In the genomic region with DNA sequence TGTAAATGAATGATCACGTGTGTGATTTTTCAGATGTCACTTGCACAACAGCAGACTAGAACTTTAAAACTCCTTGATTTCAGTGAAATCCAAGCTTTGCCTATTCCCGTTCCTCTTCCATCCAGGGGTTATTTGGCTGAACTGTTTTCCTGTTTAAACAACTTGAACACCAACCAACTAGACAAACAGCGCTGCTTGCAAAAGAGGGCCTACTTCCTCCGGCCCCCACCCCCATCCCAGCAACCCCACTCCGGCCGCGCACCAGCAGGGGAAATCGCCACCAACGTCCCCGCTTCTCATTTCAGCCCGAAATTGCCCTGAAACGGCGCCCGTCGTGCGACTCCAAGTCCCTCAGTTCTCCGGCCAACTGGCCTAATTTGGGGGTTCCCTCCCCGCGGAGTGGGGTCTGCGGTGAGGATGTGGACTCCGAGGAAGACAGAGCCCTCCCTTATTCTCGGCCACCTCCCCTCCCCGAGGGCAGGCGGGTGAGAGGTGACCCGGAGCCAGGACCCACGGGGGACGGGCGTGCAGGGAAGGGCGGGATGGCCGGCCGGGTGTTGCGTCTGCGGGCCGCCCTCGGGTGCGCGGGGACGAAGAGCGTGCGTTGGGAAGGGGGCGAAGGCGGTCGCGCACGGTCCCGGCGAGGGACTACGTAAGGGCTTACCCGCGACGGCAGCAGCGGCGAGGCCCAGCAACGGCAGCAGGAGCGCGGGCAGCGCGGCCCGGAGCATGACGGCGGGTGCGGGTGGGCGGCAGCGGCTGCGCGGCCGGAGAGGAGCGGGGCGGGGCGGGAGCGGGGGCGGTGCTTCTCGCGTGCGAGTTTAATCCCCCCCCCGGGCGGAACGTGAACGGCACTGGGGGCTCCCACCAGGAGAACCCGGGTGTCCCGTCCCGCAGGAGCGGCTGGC, we compare ENCODE assay signal across 1 cellular context.
TF ChIP-seq lines count a peak whose summit lies in the region.

Gene CD302 (minus strand): TSS at position 741 of the 908 bp plus-strand sequence. CDS start 10 bp downstream, at position 731.

TF ChIP-seq in WTC11, 78 proteins besides CTCF, POLR2A, EP300 and RAD21 (continued from another document and continues in another):
- no peak for TF ChIP-seq PRDM15 (CRISPR knock-in tag; IDR thresholded peaks at IDR 0.05)
- TF ChIP-seq CDX4 (CRISPR knock-in tag; IDR thresholded peaks at IDR 0.05; ENCODE audit: borderline replicate concordance): no peak
- no peak for TF ChIP-seq EMX1 (CRISPR knock-in tag; IDR thresholded peaks at IDR 0.05)
- TF ChIP-seq ATF6 (CRISPR knock-in tag; IDR thresholded peaks at IDR 0.05): no peak
- TF ChIP-seq GABPB1 (CRISPR knock-in tag; IDR thresholded peaks at IDR 0.05): no peak
- TF ChIP-seq ZNF263 (CRISPR knock-in tag; IDR thresholded peaks at IDR 0.05; ENCODE audit: low read depth): 0 out of 2 replicates have a peak, but pooled peaks have one; percentile 19
- TF ChIP-seq FOXK1 (CRISPR knock-in tag; IDR thresholded peaks at IDR 0.05): peak; percentile 45; the same call in 1 of the 2 replicates
- TF ChIP-seq, protein P1, sequence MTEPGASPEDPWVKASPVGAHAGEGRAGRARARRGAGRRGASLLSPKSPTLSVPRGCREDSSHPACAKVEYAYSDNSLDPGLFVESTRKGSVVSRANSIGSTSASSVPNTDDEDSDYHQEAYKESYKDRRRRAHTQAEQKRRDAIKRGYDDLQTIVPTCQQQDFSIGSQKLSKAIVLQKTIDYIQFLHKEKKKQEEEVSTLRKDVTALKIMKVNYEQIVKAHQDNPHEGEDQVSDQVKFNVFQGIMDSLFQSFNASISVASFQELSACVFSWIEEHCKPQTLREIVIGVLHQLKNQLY (CRISPR knock-in tag; IDR thresholded peaks at IDR 0.05): no peak
- TF ChIP-seq ESRRA (CRISPR knock-in tag; IDR thresholded peaks at IDR 0.05; ENCODE audit: borderline replicate concordance): 0 out of 2 replicates have a peak, but pooled peaks have one; percentile 27
- peak; percentile 73; the same call in 1 of the 2 replicates for TF ChIP-seq CREB1 (CRISPR knock-in tag; IDR thresholded peaks at IDR 0.05)
- peak; percentile 39; the same call in 1 of the 2 replicates for TF ChIP-seq SP1 (CRISPR knock-in tag; conservative IDR thresholded peaks at IDR 0.05)
- no peak for TF ChIP-seq PRRX2 (CRISPR knock-in tag; IDR thresholded peaks at IDR 0.05)
- TF ChIP-seq ZNF281 (CRISPR knock-in tag; IDR thresholded peaks at IDR 0.05): peak; percentile 56; the same call in 1 of the 2 replicates
- peak; percentile 61; the same call in 1 of the 2 replicates for TF ChIP-seq RELA (CRISPR knock-in tag; IDR thresholded peaks at IDR 0.05; ENCODE audit: borderline replicate concordance)
- TF ChIP-seq FOXJ3 (CRISPR knock-in tag; IDR thresholded peaks at IDR 0.05; ENCODE audit: borderline replicate concordance): no peak
- no peak for TF ChIP-seq ZMAT4 (CRISPR knock-in tag; IDR thresholded peaks at IDR 0.05)
- no peak for TF ChIP-seq MXD4 (CRISPR knock-in tag; IDR thresholded peaks at IDR 0.05; ENCODE audit: borderline replicate concordance)
- no peak for TF ChIP-seq SOX15 (CRISPR knock-in tag; IDR thresholded peaks at IDR 0.05)
- TF ChIP-seq SMAD3 (CRISPR knock-in tag; IDR thresholded peaks at IDR 0.05; ENCODE audit: borderline replicate concordance): peak; percentile 49; the same call in 1 of the 2 replicates
- TF ChIP-seq AR (CRISPR knock-in tag; IDR thresholded peaks at IDR 0.05): no peak
- TF ChIP-seq CREM (CRISPR knock-in tag; IDR thresholded peaks at IDR 0.05): 0 out of 2 replicates have a peak, but pooled peaks have one; percentile 29
- TF ChIP-seq, protein P2, sequence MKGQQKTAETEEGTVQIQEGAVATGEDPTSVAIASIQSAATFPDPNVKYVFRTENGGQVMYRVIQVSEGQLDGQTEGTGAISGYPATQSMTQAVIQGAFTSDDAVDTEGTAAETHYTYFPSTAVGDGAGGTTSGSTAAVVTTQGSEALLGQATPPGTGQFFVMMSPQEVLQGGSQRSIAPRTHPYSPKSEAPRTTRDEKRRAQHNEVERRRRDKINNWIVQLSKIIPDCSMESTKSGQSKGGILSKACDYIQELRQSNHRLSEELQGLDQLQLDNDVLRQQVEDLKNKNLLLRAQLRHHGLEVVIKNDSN (CRISPR knock-in tag; IDR thresholded peaks at IDR 0.05): no peak
- TF ChIP-seq, protein P3, sequence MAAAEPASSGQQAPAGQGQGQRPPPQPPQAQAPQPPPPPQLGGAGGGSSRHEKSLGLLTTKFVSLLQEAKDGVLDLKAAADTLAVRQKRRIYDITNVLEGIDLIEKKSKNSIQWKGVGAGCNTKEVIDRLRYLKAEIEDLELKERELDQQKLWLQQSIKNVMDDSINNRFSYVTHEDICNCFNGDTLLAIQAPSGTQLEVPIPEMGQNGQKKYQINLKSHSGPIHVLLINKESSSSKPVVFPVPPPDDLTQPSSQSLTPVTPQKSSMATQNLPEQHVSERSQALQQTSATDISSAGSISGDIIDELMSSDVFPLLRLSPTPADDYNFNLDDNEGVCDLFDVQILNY (CRISPR knock-in tag; IDR thresholded peaks at IDR 0.05): peak; percentile 74
- TF ChIP-seq, protein P4, sequence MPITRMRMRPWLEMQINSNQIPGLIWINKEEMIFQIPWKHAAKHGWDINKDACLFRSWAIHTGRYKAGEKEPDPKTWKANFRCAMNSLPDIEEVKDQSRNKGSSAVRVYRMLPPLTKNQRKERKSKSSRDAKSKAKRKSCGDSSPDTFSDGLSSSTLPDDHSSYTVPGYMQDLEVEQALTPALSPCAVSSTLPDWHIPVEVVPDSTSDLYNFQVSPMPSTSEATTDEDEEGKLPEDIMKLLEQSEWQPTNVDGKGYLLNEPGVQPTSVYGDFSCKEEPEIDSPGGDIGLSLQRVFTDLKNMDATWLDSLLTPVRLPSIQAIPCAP (CRISPR knock-in tag; IDR thresholded peaks at IDR 0.05): no peak
- TF ChIP-seq ZNF425 (CRISPR knock-in tag; conservative IDR thresholded peaks at IDR 0.05): no peak
- no peak for TF ChIP-seq ZNF416 (CRISPR knock-in tag; IDR thresholded peaks at IDR 0.05)
- TF ChIP-seq KAT7 (CRISPR knock-in tag; IDR thresholded peaks at IDR 0.05; ENCODE audit: borderline replicate concordance): no peak
- TF ChIP-seq TP53 (CRISPR knock-in tag; IDR thresholded peaks at IDR 0.05): peak; percentile 79; the same call in 1 of the 2 replicates
- no peak for TF ChIP-seq GTF2I (CRISPR knock-in tag; conservative IDR thresholded peaks at IDR 0.05)
- no peak for TF ChIP-seq E2F4 (CRISPR knock-in tag; IDR thresholded peaks at IDR 0.05; ENCODE audit: borderline replicate concordance, low read depth)
